Comparison of ENCODE assay signal across 9 cellular contexts in genomic region chr12:105933671-105934665, GRCh38.
DNase-seq lines count a peak whose midpoint lies in the region; ATAC-seq, FAIRE-seq and TF ChIP-seq lines count a peak whose summit lies in the region.
"Had no signal": no experiment of that assay in that cellular context is flagged by ENCODE, and none has a peak within 500 bp of the region (broad histone marks: within the 10 kb centered on the region; RNA-seq: fewer than 3 reads in every experiment).

No MANE protein-coding gene starts in this region.

- H3K4me3 ChIP-seq in BJ (ENCODE audit: low read depth, low read length) (no peak overlapping the region), neuronal stem cell (ENCODE audit: low read length in 2 of 2) (no peak overlapping the region), Caco-2 (ENCODE audit: low read depth, low read length) (no peak overlapping the region)

- no peak overlapping the region for H3K14ac ChIP-seq in neuronal stem cell (ENCODE audit: low read length)

- BruUV-seq in Caco-2 (replicated peaks; lab: Mats Ljungman, UMichigan), result no TSS peak

- no peaks in the 10 kb centered on the region for H3K79me1 ChIP-seq in neuronal stem cell (ENCODE audit: low read depth, low read length)

- no peak overlapping the region for H3K27ac ChIP-seq in neuronal stem cell (replicated peaks; ENCODE audit: low read length)

- peak overlapping the region; percentile 17 for H3K23ac ChIP-seq in neuronal stem cell (ENCODE audit: low read depth, low read length, poor library complexity)

- no peaks in the 10 kb centered on the region for H3K27me3 Mint-ChIP-seq in Caco-2 (ENCODE audit: insufficient read depth, unreplicated experiment)

- peak overlapping the region; percentile 36 for H3K18ac ChIP-seq in neuronal stem cell (ENCODE audit: low read length)

- DNase-seq in BJ (ENCODE audit: low read depth), result peak; percentile 95
- DNase-seq in NCI-H2029 treated with DMSO at 0.1 percent for 48 hours (lab: John Stamatoyannopoulos, UW), result peak; percentile 26
- DNase-seq in dermis blood vessel endothelial cell, result peak; percentile 94
- DNase-seq in neuronal stem cell (ENCODE audit: low spot score), result no peak
- DNase-seq in Caco-2, result no peak
- DNase-seq in NCI-H187 (lab: John Stamatoyannopoulos, UW), result no peak
- no peak for DNase-seq in GM12892 (ENCODE audit: insufficient read length)
- DNase-seq: activated effector memory CD4-positive, alpha-beta T cell treated with anti-CD3 and anti-CD28 coated beads, Interleukin-2, amount 50 U/mL, for 16 hours had no signal

- intact Hi-C loops in Caco-2 (cut with micrococcal nuclease; ENCODE audit: unreplicated experiment), result no loop called here

- no peak overlapping the region for H2BK5ac ChIP-seq in neuronal stem cell (ENCODE audit: low read length)

- TF ChIP-seq CTCF in BJ (IDR thresholded peaks at IDR 0.05; ENCODE audit: insufficient read depth, low read depth, low read length), result no peak
- TF ChIP-seq CTCF in Caco-2 (IDR thresholded peaks at IDR 0.05; ENCODE audit: insufficient read depth in 1 of 2, low read depth in 1 of 2, low read length in 1 of 2, severe bottlenecking in 1 of 2, unreplicated experiment in 1 of 2), result no peak

- H3K9me3 ChIP-seq in neuronal stem cell (replicated peaks in 1 of 2; ENCODE audit: control insufficient read depth in 2 of 2, insufficient read depth in 1 of 2, low read depth in 1 of 2, low read length in 2 of 2) (no peaks in the 10 kb centered on the region), Caco-2 (no peaks in the 10 kb centered on the region)

- H2AK5ac ChIP-seq in neuronal stem cell (ENCODE audit: low read depth, low read length), result no peak overlapping the region

- no CpG with 5 or more reads among the region's 13 CpGs for WGBS in neuronal stem cell (ENCODE audit: extremely low coverage in 2 of 2, insufficient read length in 2 of 2, insufficient replicate concordance in 1 of 2), 2 donors

- ATAC-seq in HG03460 (IDR thresholded peaks at IDR 0.05; ENCODE audit: unreplicated experiment), result no peak

- TF ChIP-seq POLR2A in GM12892 (IDR thresholded peaks at IDR 0.05; ENCODE audit: low read depth, low read length), result no peak

- no peak overlapping the region for H3K4ac ChIP-seq in neuronal stem cell (ENCODE audit: low read length)

- no peak overlapping the region for H4K91ac ChIP-seq in neuronal stem cell (ENCODE audit: low read depth, low read length, poor library complexity)

- H3K9me3 Mint-ChIP-seq in Caco-2 (ENCODE audit: unreplicated experiment), result no peaks in the 10 kb centered on the region

- H2BK120ac ChIP-seq in neuronal stem cell (ENCODE audit: low read depth, low read length), result no peak overlapping the region

- no peaks in the 10 kb centered on the region for H3K36me3 ChIP-seq in BJ (ENCODE audit: control insufficient read depth, insufficient read depth, low read length)
- no peaks in the 10 kb centered on the region for H3K36me3 ChIP-seq in neuronal stem cell (replicated peaks in 1 of 2; ENCODE audit: control insufficient read depth in 2 of 2, insufficient read depth in 2 of 2, low read length in 2 of 2)
- H3K36me3 ChIP-seq in Caco-2 (ENCODE audit: control insufficient read depth, insufficient read depth, low read length), result no peaks in the 10 kb centered on the region

- POLR2A ChIA-PET in BJ (lab: Charles Lee), result interaction anchor here (0.5 to 0.7 kb wide), 2 partner anchors 53 to 96 kb away, joined by 3 read pairs; no protein-coding TSS in a partner anchor
- POLR2A ChIA-PET in Caco-2 (lab: Charles Lee), result no interaction called here

- H2BK15ac ChIP-seq in neuronal stem cell (ENCODE audit: low read length), result no peak overlapping the region

- no peak overlapping the region for H3K27ac Mint-ChIP-seq in Caco-2 (ENCODE audit: unreplicated experiment)

- no peak overlapping the region for H3K4me2 ChIP-seq in neuronal stem cell (ENCODE audit: insufficient read depth, low read length, poor library complexity, severe bottlenecking)

- no peak overlapping the region for H4K8ac ChIP-seq in neuronal stem cell (ENCODE audit: low read depth, low read length)

- CTCF ChIA-PET in BJ (lab: Yijun Ruan, JAX) (interaction anchor here (0.6 to 1.4 kb wide), 5 partner anchors 11 to 515 kb away, joined by 3 to 7 read pairs (median 4); no protein-coding TSS in a partner anchor), Caco-2 (lab: Charles Lee) (no interaction called here)

- H3K4me1 ChIP-seq in neuronal stem cell (ENCODE audit: control insufficient read depth in 2 of 2, insufficient read depth in 1 of 2, low read depth in 1 of 2, low read length in 2 of 2) (peaks cover 12 to 13% of the 10 kb centered on the region in 2 donors), Caco-2 (no peaks in the 10 kb centered on the region)

- FAIRE-seq in GM12892 (lab: Jason Lieb, UNC), result no peak

- no peak overlapping the region for H3K9ac ChIP-seq in neuronal stem cell (ENCODE audit: low read depth, low read length, poor library complexity)

- H3K27me3 ChIP-seq in BJ (ENCODE audit: control insufficient read depth, insufficient read depth, low read length) (no peaks in the 10 kb centered on the region), neuronal stem cell (ENCODE audit: control insufficient read depth in 3 of 3, insufficient read depth in 3 of 3, low read depth in 1 of 3, low read length in 3 of 3) (no peaks in the 10 kb centered on the region), Caco-2 (replicated peaks; ENCODE audit: control insufficient read depth, insufficient read depth, low read length) (no peaks in the 10 kb centered on the region)

- H3K4me1 Mint-ChIP-seq in Caco-2 (ENCODE audit: low read depth, unreplicated experiment), result no peaks in the 10 kb centered on the region

- no peak overlapping the region for H2BK12ac ChIP-seq in neuronal stem cell (ENCODE audit: low read length)

- no peak overlapping the region for H3K4me3 Mint-ChIP-seq in Caco-2 (ENCODE audit: unreplicated experiment)

- no peaks in the 10 kb centered on the region for H3K36me3 Mint-ChIP-seq in Caco-2 (ENCODE audit: insufficient read depth, unreplicated experiment)

- H2AFZ ChIP-seq in neuronal stem cell (ENCODE audit: low read length), result peak overlapping the region; percentile 58

Comparison
In these comparisons a context has a peak if more than half of its experiments do, and no peak if none do; other contexts are left out.
1. DNase-seq: peak in BJ (single experiment), NCI-H2029 treated with DMSO at 0.1 percent for 48 hours (single experiment) and dermis blood vessel endothelial cell (single experiment); none in neuronal stem cell (single experiment), Caco-2 (0 of 2), NCI-H187 (0 of 2) and GM12892 (single experiment).